9 cellular contexts compared by ENCODE assay signal in genomic region chr12:6074979-6075585, GRCh38. TPM values are rescaled to one million over a fixed set of nuclear protein-coding genes. Genes with fewer than 3 reads are reported as not detected.
DNase-seq lines count a peak whose midpoint lies in the region; ATAC-seq, FAIRE-seq and TF ChIP-seq lines count a peak whose summit lies in the region.
"Had no signal": no experiment of that assay in that cellular context is flagged by ENCODE, and none has a peak within 500 bp of the region (broad histone marks: within the 10 kb centered on the region; RNA-seq: fewer than 3 reads in every experiment).

No MANE protein-coding gene starts in this region.

- no peaks in the 10 kb centered on the region for H3K36me3 Mint-ChIP-seq in CD4-positive, alpha-beta T cell (ENCODE audit: low read depth)
- H3K36me3 Mint-ChIP-seq in T-cell (no peaks in the 10 kb centered on the region), endodermal cell (ENCODE audit: low read depth) (peaks cover 86% of the 10 kb centered on the region)

- H3K36me3 ChIP-seq in endodermal cell (ENCODE audit: control insufficient read depth, insufficient read depth, low read length): peaks cover 26% of the 10 kb centered on the region
- no peaks in the 10 kb centered on the region for H3K36me3 ChIP-seq in osteoblast (ENCODE audit: insufficient read depth, low read length)

- FAIRE-seq in RCC 7860 (lab: Jason Lieb, UNC): no peak

- H3K79me2 ChIP-seq in osteoblast (ENCODE audit: insufficient read depth, low read length): no peaks in the 10 kb centered on the region

- no peak overlapping the region for H3K9ac ChIP-seq in endodermal cell (ENCODE audit: extremely low read depth, low read length, poor library complexity, severe bottlenecking)

- no peak overlapping the region for H3K27ac Mint-ChIP-seq in CD4-positive, alpha-beta T cell
- H3K27ac Mint-ChIP-seq in T-cell (peak overlapping the region in 1 of 2 donors; percentile 25), endodermal cell (no peak overlapping the region)

- DNase-seq in CD4-positive, alpha-beta T cell: peak in 4 of 10 experiments; percentile 8 to 29 (median 19)
- DNase-seq in T-cell: peak in 25 of 34 experiments; percentile 8 to 50 (median 23)
- peak; percentile 67 for DNase-seq in endodermal cell
- DNase-seq in osteoblast (ENCODE audit: insufficient read length, low spot score, missing footprints): peak; percentile 73
- no peak for DNase-seq in NCI-H748 treated with DMSO at 0.1 percent for 48 hours (lab: John Stamatoyannopoulos, UW)
- no peak for DNase-seq in C1 segment of cervical spinal cord (lab: John Stamatoyannopoulos, UW)
- no peak for DNase-seq in RCC 7860 (ENCODE audit: low spot score)

- CTCF ChIA-PET in CD4-positive, alpha-beta T cell (lab: Charles Lee): interaction anchor here (1.1 kb wide), 1 partner anchor 12 kb away, joined by 4 read pairs; no protein-coding TSS in a partner anchor
- CTCF ChIA-PET in T-cell (lab: Charles Lee): interaction anchor here in 1 of 2 donors (0.6 to 0.9 kb wide), 4 partner anchors 8 to 203 kb away, joined by 3 to 9 read pairs (median 5); no protein-coding TSS in a partner anchor

- H3K4me3 ChIP-seq in endodermal cell (ENCODE audit: low read length) (no peak overlapping the region), osteoblast (ENCODE audit: insufficient read depth, low read length) (peak overlapping the region; percentile 48)

- H3K27ac ChIP-seq in CD4-positive, alpha-beta T cell (ENCODE audit: low read depth, low read length): no peak overlapping the region
- H3K27ac ChIP-seq in endodermal cell (ENCODE audit: low read depth, low read length): no peak overlapping the region
- H3K27ac ChIP-seq in osteoblast (ENCODE audit: low read depth, low read length): no peak overlapping the region
- H3K27ac ChIP-seq: epithelial cell of prostate had no signal

- H3K27me3 ChIP-seq in CD4-positive, alpha-beta T cell (ENCODE audit: control insufficient read depth, insufficient read depth, low read length): no peaks in the 10 kb centered on the region
- H3K27me3 ChIP-seq in endodermal cell (ENCODE audit: control insufficient read depth, insufficient read depth, low read length, poor library complexity, severe bottlenecking) (no peaks in the 10 kb centered on the region), osteoblast (ENCODE audit: insufficient read depth, low read length) (no peaks in the 10 kb centered on the region)

- H3K4me2 ChIP-seq in osteoblast (ENCODE audit: insufficient read depth, low read length): peak overlapping the region; percentile 60

- intact Hi-C loops in CD4-positive, alpha-beta T cell (cut with DNase I, micrococcal nuclease): no loop called here

- no peaks in the 10 kb centered on the region for H3K9me3 Mint-ChIP-seq in CD4-positive, alpha-beta T cell
- H3K9me3 Mint-ChIP-seq in T-cell (no peaks in the 10 kb centered on the region), endodermal cell (no peaks in the 10 kb centered on the region)

- TF ChIP-seq CTCF in CD4-positive, alpha-beta T cell (IDR thresholded peaks at IDR 0.05): peak; percentile 18
- TF ChIP-seq CTCF in endodermal cell (conservative IDR thresholded peaks at IDR 0.05) (peak; percentile 29), osteoblast (IDR thresholded peaks at IDR 0.05; ENCODE audit: extremely low read depth, low read depth, low read length) (no peak)

- no peaks in the 10 kb centered on the region for H4K20me1 ChIP-seq in osteoblast (ENCODE audit: insufficient read depth, low read length)

- peak overlapping the region; percentile 83 for H3K4me3 Mint-ChIP-seq in CD4-positive, alpha-beta T cell
- H3K4me3 Mint-ChIP-seq in T-cell: peak overlapping the region; percentile 70 to 80 (median 79)
- no peak overlapping the region for H3K4me3 Mint-ChIP-seq in endodermal cell

- H3K4me1 ChIP-seq in endodermal cell (ENCODE audit: control insufficient read depth, insufficient read depth, low read length) (no peaks in the 10 kb centered on the region), osteoblast (ENCODE audit: insufficient read depth, low read length) (peaks cover 28% of the 10 kb centered on the region)

- peak overlapping the region; percentile 12 for H2AFZ ChIP-seq in osteoblast (ENCODE audit: low read length)

- peak; percentile 63 for ATAC-seq in CD4-positive, alpha-beta T cell (ENCODE audit: poor library complexity)
- peak; percentile 57 to 79 (median 69) for ATAC-seq in T-cell (replicated peaks in 1 of 4)
- no peak for ATAC-seq in HG03135 (IDR thresholded peaks at IDR 0.05; ENCODE audit: unreplicated experiment)

- POLR2A ChIA-PET in CD4-positive, alpha-beta T cell (lab: Charles Lee): interaction anchor here (0.9 to 1.1 kb wide), 4 partner anchors 10 to 166 kb away, joined by 3 read pairs; no protein-coding TSS in a partner anchor
- POLR2A ChIA-PET in T-cell (lab: Charles Lee): interaction anchor here (0.6 kb wide), 2 partner anchors 26 to 94 kb away, joined by 3 read pairs; no protein-coding TSS in a partner anchor

- no peaks in the 10 kb centered on the region for H3K9me3 ChIP-seq in CD4-positive, alpha-beta T cell (ENCODE audit: control insufficient read depth, low read length)
- no peaks in the 10 kb centered on the region for H3K9me3 ChIP-seq in endodermal cell (ENCODE audit: control insufficient read depth, low read length)
- H3K9me3 ChIP-seq in osteoblast (ENCODE audit: low read depth, low read length): no peaks in the 10 kb centered on the region

- peaks cover 26% of the 10 kb centered on the region for H3K27me3 Mint-ChIP-seq in CD4-positive, alpha-beta T cell
- peaks cover 6 to 40% of the 10 kb centered on the region in 2 donors for H3K27me3 Mint-ChIP-seq in T-cell
- no peaks in the 10 kb centered on the region for H3K27me3 Mint-ChIP-seq in endodermal cell (ENCODE audit: insufficient read depth)

- WGBS in endodermal cell (ENCODE audit: insufficient coverage in 1 of 2, insufficient read length in 1 of 2), 2 experiments: 78 to 89% methylated on average over 18 to 31 of the region's 31 CpGs

- peaks cover 32% of the 10 kb centered on the region for H3K4me1 Mint-ChIP-seq in CD4-positive, alpha-beta T cell (ENCODE audit: low read depth)
- peaks cover 28 to 32% (median 31%) of the 10 kb centered on the region in 3 donors for H3K4me1 Mint-ChIP-seq in T-cell
- H3K4me1 Mint-ChIP-seq in endodermal cell: peaks cover 20% of the 10 kb centered on the region

RNA-seq across cellular contexts. Expression of gene VWF, which starts 49.4 kb away (rescaled TPM):
- under 1 TPM in 1 of 2 experiments, not detected in 1; 0.20 TPM for total RNA-seq in CD4-positive, alpha-beta T cell
- under 1 TPM in 4 of 5 donors, not detected in 1; 0.13 to 0.90 (median 0.74) TPM for total RNA-seq in T-cell
- 100 to 1,000 TPM; 248 to 476 TPM for total RNA-seq in endodermal cell
- polyA plus RNA-seq in endodermal cell (2013, experiment 1 of 2): 2.9 TPM
- polyA plus RNA-seq in endodermal cell (2013, experiment 2 of 2): 4.7 TPM
- total RNA-seq in osteoblast: 0.29 and 0.72 TPM in 2 replicates

Comparison
In these comparisons a context has a peak if more than half of its experiments do, and no peak if none do; other contexts are left out.
1. DNase-seq: peak in T-cell (25 of 34), endodermal cell (single experiment) and osteoblast (single experiment); none in NCI-H748 treated with DMSO at 0.1 percent for 48 hours (single experiment), C1 segment of cervical spinal cord (0 of 14) and RCC 7860 (single experiment).
2. RNA of gene VWF, which starts 49.4 kb away (total RNA-seq): 248 to 476 TPM in endodermal cell; 0.29 to 0.72 TPM in osteoblast, 0.13 to 0.90 TPM in T-cell and 0.20 TPM in CD4-positive, alpha-beta T cell; every median in the first group is over 100 times any median in the second.